ENCODE assay signal across 8 cellular contexts in genomic region chr10:77165445-77166316, GRCh38.
DNase-seq lines count a peak whose midpoint lies in the region; ATAC-seq and TF ChIP-seq lines count a peak whose summit lies in the region.

No MANE protein-coding gene starts in this region.

- H3K79me2 ChIP-seq in GM23248 (ENCODE audit: insufficient read depth): no peaks in the 10 kb centered on the region

- peak; percentile 76 for DNase-seq in DMS53 treated with DMSO at 0.1 percent for 48 hours (lab: John Stamatoyannopoulos, UW; ENCODE audit: unreplicated experiment)
- DNase-seq in GM23248: peak; percentile 77
- peak; percentile 57 for DNase-seq in NCI-H1105 treated with DMSO at 0.1 percent for 48 hours (lab: John Stamatoyannopoulos, UW)
- peak; percentile 78 for DNase-seq in SKM-1 (lab: John Stamatoyannopoulos, UW; ENCODE audit: unreplicated experiment)
- DNase-seq in cardiac fibroblast (ENCODE audit: low read depth in 2 of 2): peak; percentile 69 to 84
- DNase-seq in kidney tubule cell (ENCODE audit: low spot score): peak; percentile 77
- DNase-seq in stimulated activated CD4-positive, alpha-beta T cell treated with anti-CD3 and anti-CD28 coated beads, Interleukin-2, amount 100 ng/mL, for 48 hours: peak; percentile 12 to 26

- H3K9me3 ChIP-seq in GM23248 (ENCODE audit: low read depth): no peaks in the 10 kb centered on the region

- H3K4me1 ChIP-seq in GM23248 (ENCODE audit: insufficient read depth): peaks cover 27% of the 10 kb centered on the region

- peaks cover 49% of the 10 kb centered on the region for H3F3A ChIP-seq in GM23248 (ENCODE audit: insufficient read depth)

- H3K9ac ChIP-seq in GM23248: no peak overlapping the region

- peak overlapping the region; percentile 82 for H3K4me2 ChIP-seq in GM23248 (ENCODE audit: unreplicated experiment)

- H3K4me3 ChIP-seq in GM23248 (peak overlapping the region; percentile 44), cardiac fibroblast (replicated peaks in 1 of 2; ENCODE audit: low read depth in 2 of 2, low read length in 2 of 2) (no peak overlapping the region)

- no peak for ATAC-seq in GM18505 (IDR thresholded peaks at IDR 0.05; ENCODE audit: unreplicated experiment)

- WGBS in GM23248 (ENCODE audit: low coverage in 1 of 2, low lambda C conversion rate in 2 of 2, missing lambda C conversion rate in 2 of 2), 2 experiments: 25 to 27% methylated on average over 16 of the region's 16 CpGs

- H3K9me2 ChIP-seq in GM23248 (ENCODE audit: insufficient read depth): no peaks in the 10 kb centered on the region

- no peak for TF ChIP-seq POLR2A in GM18505 (IDR thresholded peaks at IDR 0.05; ENCODE audit: borderline replicate concordance, extremely low read depth, insufficient read depth, insufficient read length)

- in situ Hi-C loops in GM23248 (cut with MboI): no loop called here

- no peaks in the 10 kb centered on the region for H3K36me3 ChIP-seq in GM23248 (ENCODE audit: low read depth)

- H3K27ac ChIP-seq in GM23248: peak overlapping the region; percentile 91

- no peaks in the 10 kb centered on the region for H4K20me1 ChIP-seq in GM23248 (ENCODE audit: insufficient read depth)

- peak; percentile 69 for TF ChIP-seq CTCF in cardiac fibroblast (IDR thresholded peaks at IDR 0.05; ENCODE audit: low read depth, low read length)

- peak overlapping the region; percentile 52; the same call in 1 of the 2 replicates for H2AFZ ChIP-seq in GM23248

- H3K27me3 ChIP-seq in GM23248 (replicated peaks; ENCODE audit: insufficient read depth): no peaks in the 10 kb centered on the region

Comparison
In these comparisons a context has a peak if more than half of its experiments do, and no peak if none do; other contexts are left out.
1. DNase-seq: peak in every context shown above with its lines; median percentile 78 in SKM-1; 77 in GM23248; 77 in kidney tubule cell; 76 in cardiac fibroblast; 76 in DMS53 treated with DMSO at 0.1 percent for 48 hours; 57 in NCI-H1105 treated with DMSO at 0.1 percent for 48 hours; 19 in stimulated activated CD4-positive, alpha-beta T cell treated with anti-CD3 and anti-CD28 coated beads, Interleukin-2, amount 100 ng/mL, for 48 hours.